In the genomic region with DNA sequence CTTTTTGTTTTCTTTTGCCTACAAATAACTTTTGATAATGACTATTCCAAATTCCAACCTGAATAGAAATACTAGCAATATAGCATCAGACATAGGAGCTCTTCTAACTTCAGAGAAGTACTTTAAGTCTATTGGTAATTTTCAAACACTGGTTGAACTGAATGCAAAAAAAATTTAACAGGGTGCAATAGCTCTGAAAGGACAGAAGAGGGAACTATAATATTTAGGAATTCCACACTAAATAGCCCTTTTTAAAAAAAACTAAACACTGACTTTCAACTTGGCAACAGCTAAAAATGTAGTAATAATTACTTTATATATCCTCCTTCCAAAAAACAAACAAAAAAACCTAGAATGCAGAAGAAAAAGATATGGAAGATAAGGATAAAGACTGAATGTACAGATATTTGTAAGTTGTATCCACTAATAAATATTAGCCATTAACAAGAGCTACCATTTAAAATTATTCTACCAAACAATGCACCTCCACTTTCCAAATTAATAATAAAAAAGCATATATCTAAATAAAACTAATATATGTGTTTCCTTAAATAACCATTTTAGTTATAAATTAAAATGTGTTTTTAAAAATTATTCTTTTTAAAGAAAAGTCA, we compare ENCODE assay signal across 8 cellular contexts.
DNase-seq lines count a peak whose midpoint lies in the region; ATAC-seq and TF ChIP-seq lines count a peak whose summit lies in the region.

No MANE protein-coding gene starts in this region.

- H3K4me1 ChIP-seq in GM23248 (ENCODE audit: insufficient read depth), result no peaks in the 10 kb centered on the region
- peaks cover 0 to 14% (median 4%) of the 10 kb centered on the region in 4 donors for H3K4me1 ChIP-seq in tibial nerve

- no peaks in the 10 kb centered on the region for H3K9me2 ChIP-seq in GM23248 (ENCODE audit: insufficient read depth)

- H3K27me3 ChIP-seq in AG04450 (ENCODE audit: control insufficient read depth, insufficient read depth, low read length) (no peaks in the 10 kb centered on the region), GM23248 (replicated peaks; ENCODE audit: insufficient read depth) (no peaks in the 10 kb centered on the region), tibial nerve (no peaks in the 10 kb centered on the region)

- CTCF ChIA-PET in AG04450 (lab: Charles Lee) (interaction anchor here (0.5 to 4.0 kb wide), 35 partner anchors 9 to 673 kb away, joined by 3 to 84 read pairs (median 3); a partner anchor contains a TSS), RWPE1 (lab: Yijun Ruan, JAX) (interaction anchor here (0.5 to 1.4 kb wide), 14 partner anchors 47 to 1364 kb away, joined by 3 to 7 read pairs (median 4); no protein-coding TSS in a partner anchor)

- no peak for TF ChIP-seq EP300 in tibial nerve (IDR thresholded peaks at IDR 0.05)

- H3K4me2 ChIP-seq in GM23248 (ENCODE audit: unreplicated experiment), result no peak overlapping the region

- H3K9ac ChIP-seq in GM23248, result no peak overlapping the region

- H3K36me3 ChIP-seq in GM23248 (ENCODE audit: low read depth), result no peaks in the 10 kb centered on the region
- no peaks in the 10 kb centered on the region for H3K36me3 ChIP-seq in tibial nerve

- no peaks in the 10 kb centered on the region; the same call in 1 of the 2 replicates for H4K20me1 ChIP-seq in GM23248 (ENCODE audit: insufficient read depth)

- POLR2A ChIA-PET in AG04450 (lab: Yijun Ruan, JAX), result no interaction called here
- POLR2A ChIA-PET in RWPE1 (lab: Yijun Ruan, JAX; ENCODE audit: low non-redundant PET), result no interaction called here

- no peak overlapping the region for H2AFZ ChIP-seq in GM23248

- DNase-seq in AG04450 (ENCODE audit: low read depth, low spot score), result no peak
- DNase-seq in GM23248, result peak; percentile 70
- DNase-seq in RWPE1 (ENCODE audit: low spot score), result peak; percentile 34
- peak; percentile 65 for DNase-seq in fibroblast of peridontal ligament (ENCODE audit: extremely low read depth)
- DNase-seq in tibial nerve (ENCODE audit: low spot score in 2 of 2), result no peak
- no peak for DNase-seq in stimulated activated CD4-positive, alpha-beta T cell treated with anti-CD3 and anti-CD28 coated beads, Interleukin-4, amount 100 ng/mL, for 4 hours
- no peak for DNase-seq in putamen (ENCODE audit: low spot score)

- ATAC-seq in GM21360 (IDR thresholded peaks at IDR 0.05; ENCODE audit: unreplicated experiment), result no peak

- H3F3A ChIP-seq in GM23248 (ENCODE audit: insufficient read depth), result no peaks in the 10 kb centered on the region

- H3K9me3 ChIP-seq in AG04450 (ENCODE audit: control insufficient read depth, insufficient read depth, low read length), result no peaks in the 10 kb centered on the region
- no peaks in the 10 kb centered on the region for H3K9me3 ChIP-seq in GM23248 (ENCODE audit: low read depth)
- no peaks in the 10 kb centered on the region for H3K9me3 ChIP-seq in tibial nerve

- peak; percentile 72 for TF ChIP-seq CTCF in AG04450 (IDR thresholded peaks at IDR 0.05; ENCODE audit: low read depth, low read length)
- peak; percentile 72 for TF ChIP-seq CTCF in RWPE1 (conservative IDR thresholded peaks at IDR 0.05; ENCODE audit: low read depth)
- peak; percentile 38 to 60 (median 50) for TF ChIP-seq CTCF in tibial nerve (IDR thresholded peaks at IDR 0.05)

- H3K27ac ChIP-seq in AG04450 (ENCODE audit: low read depth, low read length), result no peak overlapping the region
- H3K27ac ChIP-seq in GM23248, result no peak overlapping the region
- no peak overlapping the region for H3K27ac ChIP-seq in RWPE1
- H3K27ac ChIP-seq in tibial nerve, result no peak overlapping the region

- in situ Hi-C loops in GM23248 (cut with MboI), result no loop called here

- peaks cover 89% of the 10 kb centered on the region for H3K79me2 ChIP-seq in GM23248 (ENCODE audit: insufficient read depth)

- TF ChIP-seq POLR2A in tibial nerve (IDR thresholded peaks at IDR 0.05), result no peak

- H3K4me3 ChIP-seq in AG04450 (ENCODE audit: low read depth, low read length), result no peak overlapping the region
- no peak overlapping the region for H3K4me3 ChIP-seq in GM23248
- H3K4me3 ChIP-seq in tibial nerve, result no peak overlapping the region

Comparison
In these comparisons a context has a peak if more than half of its experiments do, and no peak if none do; other contexts are left out.
1. DNase-seq: peak in GM23248 (single experiment), RWPE1 (single experiment) and fibroblast of peridontal ligament (single experiment); none in AG04450 (single experiment), tibial nerve (0 of 2), stimulated activated CD4-positive, alpha-beta T cell treated with anti-CD3 and anti-CD28 coated beads, Interleukin-4, amount 100 ng/mL, for 4 hours (0 of 2) and putamen (single experiment).
2. Peak in every context shown above with its lines, with median percentiles within 50 percentile points of each other: CTCF ChIP-seq.